19 cellular contexts compared by ENCODE assay signal in genomic region chr12:132385923-132386751, GRCh38. TPM values are rescaled to one million over a fixed set of nuclear protein-coding genes. Genes with fewer than 3 reads are reported as not detected.
A peak's percentile ranks its signal among the peaks of the same experiment; 100 is the strongest.
DNase-seq lines count a peak whose midpoint lies in the region; ATAC-seq and TF ChIP-seq lines count a peak whose summit lies in the region.
"Had no signal": no experiment of that assay in that cellular context is flagged by ENCODE, and none has a peak within 500 bp of the region (broad histone marks: within the 10 kb centered on the region; RNA-seq: fewer than 3 reads in every experiment).

No MANE protein-coding gene starts in this region.

- H3K18ac ChIP-seq in H9 (ENCODE audit: insufficient read length, low read depth, low read length) = no peak overlapping the region

- no peak overlapping the region for H3K4ac ChIP-seq in H9 (ENCODE audit: low read depth, low read length)

- H2AFZ ChIP-seq in H9 (ENCODE audit: low read length) = no peak overlapping the region

- no peaks in the 10 kb centered on the region for H3K36me3 ChIP-seq in lower lobe of right lung

- H3T11ph ChIP-seq in H9 (ENCODE audit: low read length) = no peak overlapping the region

- H3K27me3 ChIP-seq in H9 (ENCODE audit: insufficient read depth, low read length) = peaks cover 75% of the 10 kb centered on the region
- peaks cover 21% of the 10 kb centered on the region for H3K27me3 ChIP-seq in lower lobe of right lung (ENCODE audit: low read depth)

- no peak overlapping the region for H2BK5ac ChIP-seq in H9 (ENCODE audit: insufficient read length, low read length)

- no peak overlapping the region for H2BK120ac ChIP-seq in H9 (ENCODE audit: low read depth, low read length, poor library complexity, severe bottlenecking)

- H3K79me2 ChIP-seq in H9 (ENCODE audit: insufficient read depth, low read length) = no peaks in the 10 kb centered on the region

- no peak overlapping the region for H2BK15ac ChIP-seq in H9 (ENCODE audit: low read depth, low read length)

- TF ChIP-seq CTCF in H9 (conservative IDR thresholded peaks at IDR 0.05) = peak; percentile 35; the same call in 2 of the 3 replicates
- peak; percentile 13 for TF ChIP-seq CTCF in chondrocyte (IDR thresholded peaks at IDR 0.05)
- no peak for TF ChIP-seq CTCF in lower lobe of right lung (IDR thresholded peaks at IDR 0.05)
- TF ChIP-seq CTCF in type B pancreatic cell (conservative IDR thresholded peaks at IDR 0.05) = peak; percentile 40
- TF ChIP-seq CTCF in Calu3 (IDR thresholded peaks at IDR 0.05; ENCODE audit: unreplicated experiment) = no peak

- H3K14ac ChIP-seq in H9 (ENCODE audit: insufficient read depth, low read length) = no peak overlapping the region

- H2AK5ac ChIP-seq in H9 (ENCODE audit: insufficient read length, low read length) = no peak overlapping the region

- H3K36me3 Mint-ChIP-seq in H9 (ENCODE audit: insufficient read depth in 1 of 3, low read depth in 3 of 3) = peaks cover 0 to under 1% (median 0%) of the 10 kb centered on the region in 3 experiments; a peak in 1 of 7 replicates
- H3K36me3 Mint-ChIP-seq in chondrocyte (ENCODE audit: low read depth) = no peaks in the 10 kb centered on the region
- H3K36me3 Mint-ChIP-seq in type B pancreatic cell = no peaks in the 10 kb centered on the region
- no peaks in the 10 kb centered on the region for H3K36me3 Mint-ChIP-seq in Calu3 (ENCODE audit: insufficient read depth, unreplicated experiment)

- no peak overlapping the region for H4K91ac ChIP-seq in H9 (ENCODE audit: insufficient read length, low read depth, low read length)

- no peak overlapping the region for H3K27ac ChIP-seq in H9 (ENCODE audit: insufficient read length, low read depth, low read length)
- no peak overlapping the region for H3K27ac ChIP-seq in lower lobe of right lung
- H3K27ac ChIP-seq: HL-60 had no signal

- no peak overlapping the region for H3K23ac ChIP-seq in H9 (ENCODE audit: insufficient read length, low read depth, low read length)

- H4K20me1 ChIP-seq in H9 (ENCODE audit: control insufficient read depth, insufficient read depth, insufficient read length) = no peaks in the 10 kb centered on the region

- H3K4me1 Mint-ChIP-seq in H9 (peaks cover 13 to 28% of the 10 kb centered on the region in 2 experiments), chondrocyte (ENCODE audit: low read depth) (no peaks in the 10 kb centered on the region), type B pancreatic cell (ENCODE audit: unreplicated experiment) (no peaks in the 10 kb centered on the region), Calu3 (ENCODE audit: low read depth, unreplicated experiment) (no peaks in the 10 kb centered on the region)

- WGBS in H9 (ENCODE audit: extremely low coverage, insufficient read length, low lambda C conversion rate) = no CpG with 5 or more reads among the region's 36 CpGs

- H2BK20ac ChIP-seq in H9 (ENCODE audit: low read depth, low read length, poor library complexity, severe bottlenecking) = no peak overlapping the region

- no TSS peak for BruUV-seq in Calu3 (replicated peaks; lab: Mats Ljungman, UMichigan)

- H3K9me3 ChIP-seq in H9 (ENCODE audit: control insufficient read depth, low read depth, low read length) = no peaks in the 10 kb centered on the region
- no peaks in the 10 kb centered on the region for H3K9me3 ChIP-seq in lower lobe of right lung

- H3K9me3 Mint-ChIP-seq in H9 (no peaks in the 10 kb centered on the region; a peak in 1 of 5 replicates), chondrocyte (ENCODE audit: low read depth) (peaks cover 3% of the 10 kb centered on the region), type B pancreatic cell (no peaks in the 10 kb centered on the region), Calu3 (ENCODE audit: low read depth, unreplicated experiment) (no peaks in the 10 kb centered on the region)

- DNase-seq in H9 (no peak), chondrocyte (ENCODE audit: low spot score) (peak; percentile 85), lower lobe of right lung (peak; percentile 41), type B pancreatic cell (ENCODE audit: extremely low spot score, unreplicated experiment) (no peak), Calu3 (no peak), anterior cingulate cortex (lab: John Stamatoyannopoulos, UW) (no peak), COLO668 (lab: John Stamatoyannopoulos, UW; ENCODE audit: unreplicated experiment) (no peak)
- DNase-seq: HCEC 1CT; IMR-90; Karpas-422; NCI-H1436; NCI-H1930; NCI-H2171 treated with DMSO at 0.1 percent for 48 hours; NCI-H446 treated with DMSO at 0.1 percent for 48 hours; NCI-H69; NK-92 treated with Interleukin-12 subunit alpha and Interleukin-12 subunit beta, amount 100 ng/mL, for 24 hours; SHP77 treated with DMSO at 0.1 percent for 48 hours had no signal

- no peaks in the 10 kb centered on the region for H3K79me1 ChIP-seq in H9 (ENCODE audit: insufficient read depth, low read depth, low read length, poor library complexity, severe bottlenecking)

- H3K4me3 Mint-ChIP-seq in H9 (no peak overlapping the region; a peak in 1 of 5 replicates), chondrocyte (ENCODE audit: unreplicated experiment) (no peak overlapping the region), type B pancreatic cell (no peak overlapping the region), Calu3 (ENCODE audit: low read depth, unreplicated experiment) (no peak overlapping the region)

- no peak overlapping the region for H3K9ac ChIP-seq in H9 (ENCODE audit: extremely low read depth, insufficient read length, low read length)

- H4K5ac ChIP-seq in H9 (ENCODE audit: insufficient read length, low read depth, low read length) = no peak overlapping the region

- no peak overlapping the region for H4K8ac ChIP-seq in H9 (replicated peaks; ENCODE audit: insufficient read length, low read depth, low read length)

- no peak overlapping the region for H3K27ac Mint-ChIP-seq in H9
- H3K27ac Mint-ChIP-seq in chondrocyte (ENCODE audit: unreplicated experiment) = no peak overlapping the region
- H3K27ac Mint-ChIP-seq in type B pancreatic cell = no peak overlapping the region
- no peak overlapping the region for H3K27ac Mint-ChIP-seq in Calu3 (ENCODE audit: unreplicated experiment)

- no peak overlapping the region for H2BK12ac ChIP-seq in H9 (ENCODE audit: insufficient read length, low read depth, low read length)

- no peak overlapping the region for H3K4me3 ChIP-seq in lower lobe of right lung

- intact Hi-C loops in lower lobe of right lung (cut with DNase I) = no loop called here
- intact Hi-C loops in Calu3 (cut with micrococcal nuclease; ENCODE audit: unreplicated experiment) = no loop called here

- CTCF ChIA-PET in Calu3 (lab: Charles Lee) = no interaction called here

- no peak overlapping the region for H3K56ac ChIP-seq in H9 (ENCODE audit: insufficient read length, low read depth, low read length)

- ATAC-seq in lower lobe of right lung = peak in 1 of 2 donors; percentile 35

- H3K4me2 ChIP-seq in H9 (ENCODE audit: insufficient read depth, insufficient read length, low read length) = no peak overlapping the region

- H3K4me1 ChIP-seq in H9 (ENCODE audit: insufficient read depth, low read length) (no peaks in the 10 kb centered on the region), lower lobe of right lung (no peaks in the 10 kb centered on the region)

- H3K27me3 Mint-ChIP-seq in H9 (ENCODE audit: low read depth) (peaks cover 31% of the 10 kb centered on the region), chondrocyte (ENCODE audit: low read depth) (peaks cover 37% of the 10 kb centered on the region), type B pancreatic cell (peaks cover 32% of the 10 kb centered on the region), Calu3 (ENCODE audit: unreplicated experiment) (peaks cover 52% of the 10 kb centered on the region)

- H3K23me2 ChIP-seq in H9 (ENCODE audit: insufficient read length, low read depth, low read length, poor library complexity, severe bottlenecking) = no peaks in the 10 kb centered on the region

RNA-seq across cellular contexts. Expression of gene GALNT9, which starts 56.7 kb away (rescaled TPM):
- total RNA-seq in H9 (2021) (0.35 and 0.88 TPM in 2 replicates), chondrocyte (0.15 to 0.29 TPM in 2 of 3 replicates, not detected in the other), lower lobe of right lung (not detected), type B pancreatic cell (ENCODE audit: low replicate concordance) (1.6 TPM in 1 of 2 replicates, not detected in the other), Calu3 (2022) (0.54 and 1.5 TPM in 2 replicates)
- total RNA-seq: HT1080 had no signal

Comparison
In these comparisons a context has a peak if more than half of its experiments do, and no peak if none do; other contexts are left out.
1. DNase-seq: peak in chondrocyte (single experiment) and lower lobe of right lung (single experiment); none in H9 (single experiment), type B pancreatic cell (single experiment), Calu3 (single experiment), anterior cingulate cortex (0 of 58) and COLO668 (single experiment).
2. CTCF ChIP-seq: peak in H9 (single experiment), chondrocyte (single experiment) and type B pancreatic cell (single experiment); none in lower lobe of right lung (single experiment) and Calu3 (single experiment).